Comparison of ENCODE assay signal across 9 cellular contexts in the genomic region with DNA sequence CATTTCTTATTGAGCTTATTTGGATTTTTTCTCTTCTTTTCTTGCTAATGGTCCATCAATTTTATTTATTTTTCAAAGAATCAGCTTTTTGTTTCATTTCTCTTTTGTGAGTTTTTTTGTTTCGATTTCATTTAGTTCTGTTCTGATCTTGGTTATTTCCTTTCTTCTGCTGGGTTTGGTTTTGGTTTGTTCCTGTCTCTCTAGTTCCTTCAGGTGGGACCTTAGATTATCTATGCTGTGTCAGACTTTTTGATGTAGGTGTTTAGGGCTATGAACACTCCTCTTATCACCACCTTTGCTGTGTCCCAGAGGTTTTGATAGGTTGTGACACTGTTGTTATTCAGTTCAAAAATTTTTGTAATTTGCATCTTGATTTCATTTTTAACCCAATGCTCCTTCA.
"Had no signal": no experiment of that assay in that cellular context is flagged by ENCODE, and none has a peak within 500 bp of the region (broad histone marks: within the 10 kb centered on the region; RNA-seq: fewer than 3 reads in every experiment).

No MANE protein-coding gene starts in this region.

- H3K4me3 ChIP-seq: GM23338, K562 had no signal

- FAIRE-seq: H1, H54, HTR-8/SVneo, K562 had no signal

- H3K4me1 Mint-ChIP-seq: GM23338 had no signal

- ATAC-seq: GM23338, K562 had no signal

- DNase-seq: H9, HCEC 1CT, IMR-90, KG1 had no signal

- H3K4me2 ChIP-seq: GM23338 had no signal

- H2AFZ ChIP-seq: GM23338 had no signal

- H3K4me3 Mint-ChIP-seq: GM23338, H9 had no signal

- H3K27ac Mint-ChIP-seq: GM23338, H9 had no signal
